In the genomic region with DNA sequence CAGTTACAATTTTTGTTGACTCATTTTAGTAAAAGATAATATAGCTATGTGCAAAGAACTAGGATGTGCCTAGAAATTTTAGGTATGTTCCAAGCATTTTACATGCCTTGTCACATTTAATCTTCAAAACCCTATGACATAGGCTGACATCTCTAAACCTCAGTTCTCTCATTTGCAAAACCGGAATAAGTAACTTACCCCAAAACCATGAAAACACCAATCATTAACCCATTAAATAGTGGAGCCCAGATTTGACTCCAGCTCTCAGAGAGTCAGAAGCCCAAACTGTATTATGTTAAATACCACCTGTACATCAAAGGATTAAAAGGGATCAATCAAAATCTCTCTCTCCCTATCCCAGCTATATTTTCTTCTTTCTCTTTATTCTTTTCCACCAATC, we compare ENCODE assay signal across 31 cellular contexts. TPM values are rescaled to one million over a fixed set of nuclear protein-coding genes. Genes with fewer than 3 reads are reported as not detected.
A peak's percentile ranks its signal among the peaks of the same experiment; 100 is the strongest.
DNase-seq lines count a peak whose midpoint lies in the region; ATAC-seq, FAIRE-seq and TF ChIP-seq lines count a peak whose summit lies in the region.
"Had no signal": no experiment of that assay in that cellular context is flagged by ENCODE, and none has a peak within 500 bp of the region (broad histone marks: within the 10 kb centered on the region; RNA-seq: fewer than 3 reads in every experiment).

No MANE protein-coding gene starts in this region.

- H3K4me1 ChIP-seq in mesenchymal stem cell (ENCODE audit: control insufficient read depth, insufficient read depth, low read depth, low read length), result no peaks in the 10 kb centered on the region
- H3K4me1 ChIP-seq: parathyroid adenoma, SJCRH30 had no signal

- no peak overlapping the region for H2BK5ac ChIP-seq in mesenchymal stem cell (ENCODE audit: low read depth, low read length, poor library complexity, severe bottlenecking)

- H2AK5ac ChIP-seq in mesenchymal stem cell (ENCODE audit: low read length, severe bottlenecking), result no peak overlapping the region

- no peaks in the 10 kb centered on the region for H3K9me3 ChIP-seq in mesenchymal stem cell (ENCODE audit: control insufficient read depth, low read length)
- H3K9me3 ChIP-seq: gastroesophageal sphincter, Peyer's patch, right atrium auricular region, SJCRH30, uterus had no signal

- H3K4me3 ChIP-seq in mesenchymal stem cell (ENCODE audit: insufficient read depth in 1 of 2, low read depth in 1 of 2, low read length in 2 of 2), result no peak overlapping the region
- H3K4me3 ChIP-seq: gastroesophageal sphincter, GM23248, Peyer's patch, right atrium auricular region, SJCRH30, smooth muscle cell, uterus had no signal

- peak; percentile 33 for FAIRE-seq in GM12892 (lab: Jason Lieb, UNC)
- peak; percentile 81 for FAIRE-seq in GM19239 (lab: Jason Lieb, UNC)
- FAIRE-seq: GM12891 had no signal

- DNase-seq in GM12892 (ENCODE audit: insufficient read length) (no peak), GM19239 (ENCODE audit: insufficient read length, low spot score) (peak; percentile 9), mesenchymal stem cell (no peak), putamen (ENCODE audit: low spot score) (no peak), foreskin melanocyte (no peak), SHP77 treated with DMSO at 0.1 percent for 48 hours (lab: John Stamatoyannopoulos, UW) (no peak)
- DNase-seq: 8988T; activated CD4-positive, alpha-beta T cell treated with anti-CD3 and anti-CD28 coated beads, Interleukin-2, amount 50 U/mL, for 1 hour; activated T-cell treated with anti-CD3 and anti-CD28 coated beads, Interleukin-2, amount 50 U/mL, for 4 hours; cerebellar nuclear complex; GM23248; hippocampal formation; left colon; mammary epithelial cell; NCI-H1105 treated with DMSO at 0.1 percent for 48 hours; NCI-H1930; NCI-H526; Peyer's patch; SJCRH30; stimulated activated CD4-positive, alpha-beta T cell treated with anti-CD3 and anti-CD28 coated beads, Interleukin-1b, Interleukin-23, amount 100 ng/mL, for 48 hours; stimulated activated CD8-positive, alpha-beta memory T cell treated with anti-CD3 and anti-CD28 coated beads, Interleukin-4, amount 100 ng/mL, for 48 hours; stimulated activated naive CD8-positive, alpha-beta T cell treated with anti-CD3 and anti-CD28 coated beads, Interleukin-15, amount 100 ng/mL, for 72 hours; uterus had no signal

- no peak overlapping the region for H3K14ac ChIP-seq in mesenchymal stem cell (ENCODE audit: low read length in 2 of 2)

- ATAC-seq in GM21528 (IDR thresholded peaks at IDR 0.05; ENCODE audit: low FRiP score, unreplicated experiment) (peak; percentile 57), HG03378 (IDR thresholded peaks at IDR 0.05; ENCODE audit: unreplicated experiment) (peak; percentile 60)
- ATAC-seq: activated T-cell treated with anti-CD3 and anti-CD28 coated beads, Interleukin-2, amount 50 U/mL, for 4 hours; gastroesophageal sphincter; left colon; stimulated activated naive CD8-positive, alpha-beta T cell treated with anti-CD3 and anti-CD28 coated beads, Interleukin-15, amount 100 ng/mL, for 72 hours; WTC11 had no signal

- 95% methylated on average over 1 of the region's 1 CpG for WGBS in mesenchymal stem cell

- H2AFZ ChIP-seq in mesenchymal stem cell (ENCODE audit: low read depth, low read length), result no peak overlapping the region
- H2AFZ ChIP-seq: GM23248, parathyroid adenoma had no signal

- H3K36me3 ChIP-seq in mesenchymal stem cell (ENCODE audit: control insufficient read depth in 1 of 2, insufficient read depth in 2 of 2, low read depth in 1 of 2, low read length in 2 of 2), result peaks cover 0 to 2% of the 10 kb centered on the region in 2 experiments
- H3K36me3 ChIP-seq: gastroesophageal sphincter, Peyer's patch, right atrium auricular region, uterus had no signal

- H3K4me2 ChIP-seq in mesenchymal stem cell (ENCODE audit: low read length, poor library complexity, severe bottlenecking), result no peak overlapping the region
- H3K4me2 ChIP-seq: smooth muscle cell had no signal

- H2BK12ac ChIP-seq in mesenchymal stem cell (ENCODE audit: low read length in 2 of 2), result no peak overlapping the region

- no peak overlapping the region for H4K8ac ChIP-seq in mesenchymal stem cell (ENCODE audit: low read length)

- no peak overlapping the region for H3K18ac ChIP-seq in mesenchymal stem cell (ENCODE audit: low read depth in 1 of 2, low read length in 2 of 2)

- no peak overlapping the region for H3K27ac ChIP-seq in mesenchymal stem cell (ENCODE audit: low read length, poor library complexity, severe bottlenecking)
- H3K27ac ChIP-seq: gastroesophageal sphincter, GM23248, parathyroid adenoma, Peyer's patch, right atrium auricular region, SJCRH30, uterus had no signal

- peaks cover 3% of the 10 kb centered on the region for H3K79me1 ChIP-seq in mesenchymal stem cell (replicated peaks; ENCODE audit: low read length, poor library complexity, severe bottlenecking)

- no peak overlapping the region for H2BK15ac ChIP-seq in mesenchymal stem cell (ENCODE audit: low read depth, poor library complexity, severe bottlenecking)

- H3K9ac ChIP-seq in mesenchymal stem cell (ENCODE audit: low read length), result no peak overlapping the region
- H3K9ac ChIP-seq: GM23248, parathyroid adenoma had no signal

- no peak overlapping the region for H3K4ac ChIP-seq in mesenchymal stem cell (ENCODE audit: low read depth in 1 of 2, low read length in 2 of 2)

- no peak overlapping the region for H2BK120ac ChIP-seq in mesenchymal stem cell (ENCODE audit: low read depth, low read length)

- no peak overlapping the region for H4K91ac ChIP-seq in mesenchymal stem cell (ENCODE audit: low read length)

- no peak for TF ChIP-seq POLR2A in GM12892 (IDR thresholded peaks at IDR 0.05; ENCODE audit: low read depth, low read length)

- no peaks in the 10 kb centered on the region for H3K27me3 ChIP-seq in mesenchymal stem cell (ENCODE audit: control insufficient read depth in 1 of 2, insufficient read depth in 1 of 2, low read length in 2 of 2)
- H3K27me3 ChIP-seq: gastroesophageal sphincter, Peyer's patch, right atrium auricular region, SJCRH30, uterus had no signal

- H3K23ac ChIP-seq in mesenchymal stem cell (ENCODE audit: low read length in 2 of 2), result no peak overlapping the region

RNA-seq across cellular contexts. Expression of a gene that starts 36.6 kb away (rescaled TPM):
- polyA plus RNA-seq in GM12892 (2012; ENCODE audit: missing spikeins), result 25.9 TPM
- polyA plus RNA-seq in mesenchymal stem cell (2013, experiment 1 of 2), result 61.0 TPM
- 59.5 TPM for polyA plus RNA-seq in mesenchymal stem cell (2013, experiment 2 of 2)
